ENCODE assay signal across 8 cellular contexts in genomic region chr1:148334339-148335130, GRCh38.
A peak's percentile ranks its signal among the peaks of the same experiment; 100 is the strongest.
DNase-seq lines count a peak whose midpoint lies in the region; ATAC-seq, FAIRE-seq and TF ChIP-seq lines count a peak whose summit lies in the region.

No MANE protein-coding gene starts in this region.

- H3K4me2 ChIP-seq in astrocyte (ENCODE audit: low read length) = peak overlapping the region; percentile 96

- peaks cover 27% of the 10 kb centered on the region for H3K4me1 Mint-ChIP-seq in T-helper 17 cell
- no peaks in the 10 kb centered on the region for H3K4me1 Mint-ChIP-seq in astrocyte (ENCODE audit: low read depth, unreplicated experiment)

- TF ChIP-seq CTCF in GM10266 (IDR thresholded peaks at IDR 0.05; ENCODE audit: control insufficient read depth, insufficient read depth, low read depth, missing control alignments) (no peak), astrocyte (IDR thresholded peaks at IDR 0.05; ENCODE audit: insufficient read depth, low read depth, low read length) (no peak), retinal pigment epithelial cell (conservative IDR thresholded peaks at IDR 0.05; ENCODE audit: low read depth, low read length) (no peak)

- peaks cover 6% of the 10 kb centered on the region for H3K4me1 ChIP-seq in astrocyte (ENCODE audit: insufficient read depth, low read length)

- ATAC-seq in HG02623 (IDR thresholded peaks at IDR 0.05; ENCODE audit: unreplicated experiment) (peak; percentile 60), T-helper 17 cell (peak; percentile 81)

- peak overlapping the region; percentile 97 for H3K9ac ChIP-seq in astrocyte (ENCODE audit: low read length)

- no peaks in the 10 kb centered on the region for H3K9me3 ChIP-seq in T-helper 17 cell (ENCODE audit: control insufficient read depth, low read length, poor library complexity, severe bottlenecking)
- peaks cover 3% of the 10 kb centered on the region for H3K9me3 ChIP-seq in astrocyte (ENCODE audit: insufficient read depth, low read depth, low read length)

- H3K27ac ChIP-seq in astrocyte (ENCODE audit: low read depth, low read length) = peak overlapping the region; percentile 98

- H4K20me1 ChIP-seq in astrocyte (ENCODE audit: insufficient read depth, low read length) = no peaks in the 10 kb centered on the region

- H3K27ac Mint-ChIP-seq in T-helper 17 cell = peak overlapping the region; percentile 100
- H3K27ac Mint-ChIP-seq in astrocyte (ENCODE audit: unreplicated experiment) = peak overlapping the region; percentile 100

- H3K4me3 Mint-ChIP-seq in T-helper 17 cell (peak overlapping the region; percentile 99), astrocyte (ENCODE audit: unreplicated experiment) (peak overlapping the region; percentile 82)

- H3K4me3 ChIP-seq in astrocyte (ENCODE audit: insufficient read depth, low read depth, low read length) (peak overlapping the region; percentile 67), retinal pigment epithelial cell (ENCODE audit: low read length) (peak overlapping the region; percentile 68)

- FAIRE-seq in astrocyte (lab: Jason Lieb, UNC) = no peak

- H3K36me3 Mint-ChIP-seq in T-helper 17 cell (ENCODE audit: low read depth) (peaks cover 4% of the 10 kb centered on the region), astrocyte (ENCODE audit: low read depth, unreplicated experiment) (no peaks in the 10 kb centered on the region)

- no peaks in the 10 kb centered on the region for H3K79me2 ChIP-seq in astrocyte (ENCODE audit: insufficient read depth, low read length)

- DNase-seq in GM10266 (ENCODE audit: extremely low spot score) (peak; percentile 70), NCI-H1417 (lab: John Stamatoyannopoulos, UW) (peak; percentile 88 to 96 (median 94)), T-helper 17 cell (peak; percentile 40 to 63 (median 49)), astrocyte (ENCODE audit: low read depth) (peak; percentile 91), hypothalamus (lab: John Stamatoyannopoulos, UW) (peak in 46 of 51 donors; percentile 10 to 80 (median 44)), retinal pigment epithelial cell (ENCODE audit: low read depth) (peak; percentile 89), COLO829 (ENCODE audit: low spot score) (no peak)

- peak overlapping the region; percentile 97 for H2AFZ ChIP-seq in astrocyte (ENCODE audit: low read depth, low read length)

- H3K27me3 Mint-ChIP-seq in T-helper 17 cell = peaks cover 25% of the 10 kb centered on the region
- peaks cover 13% of the 10 kb centered on the region for H3K27me3 Mint-ChIP-seq in astrocyte (ENCODE audit: low read depth, unreplicated experiment)

- no peaks in the 10 kb centered on the region for H3K36me3 ChIP-seq in astrocyte (ENCODE audit: insufficient read depth, low read length)

- peaks cover 10% of the 10 kb centered on the region for H3K27me3 ChIP-seq in astrocyte (ENCODE audit: insufficient read depth, low read length)

- peaks cover 3% of the 10 kb centered on the region for H3K9me3 Mint-ChIP-seq in astrocyte (ENCODE audit: unreplicated experiment)
